ENCODE assay signal across 16 cellular contexts in genomic region chr2:66919286-66919685, GRCh38.
A peak's percentile ranks its signal among the peaks of the same experiment; 100 is the strongest.
DNase-seq lines count a peak whose midpoint lies in the region; ATAC-seq and TF ChIP-seq lines count a peak whose summit lies in the region.
"Had no signal": no experiment of that assay in that cellular context is flagged by ENCODE, and none has a peak within 500 bp of the region (broad histone marks: within the 10 kb centered on the region; RNA-seq: fewer than 3 reads in every experiment).

No MANE protein-coding gene starts in this region.

- DNase-seq in NCI-H524 (lab: John Stamatoyannopoulos, UW) (peak; percentile 5 to 46), NCI-H524 treated with DMSO at 0.1 percent for 48 hours (lab: John Stamatoyannopoulos, UW) (no peak), HT-29 (ENCODE audit: low spot score) (peak; percentile 4), body of pancreas (no peak), HEK293T (ENCODE audit: extremely low spot score) (no peak)
- no peak for DNase-seq in activated CD8-positive, alpha-beta memory T cell treated with anti-CD3 and anti-CD28 coated beads, Interleukin-2, amount 10 ng/mL, durations not matched to agents 7 days and 5 days
- DNase-seq: 8988T; ACHN; Calu3; CD4-positive, alpha-beta T cell; DMS 273 treated with DMSO at 0.1 percent for 48 hours; GOT3 had no signal

- intact Hi-C loops in body of pancreas (cut with DNase I) = no loop called here

- H3K27me3 ChIP-seq in body of pancreas = no peaks in the 10 kb centered on the region
- H3K27me3 ChIP-seq: BLaER1 treated with 17β-estradiol and CSF1 and Interleukin-3, amounts not matched to agents 10 nM and 100 nM had no signal

- peaks cover 12% of the 10 kb centered on the region for H3K4me1 ChIP-seq in body of pancreas
- H3K4me1 ChIP-seq: HAP-1 had no signal

- no peaks in the 10 kb centered on the region for H3K9me3 ChIP-seq in body of pancreas
- H3K9me3 ChIP-seq: BLaER1 treated with 17β-estradiol and CSF1 and Interleukin-3, amounts not matched to agents 10 nM and 100 nM; HAP-1 had no signal

- 7 to 9% methylated on average over 1 of the region's 1 CpG for WGBS in body of pancreas, 2 donors

- H3K4me3 ChIP-seq in body of pancreas = no peak overlapping the region
- H3K4me3 ChIP-seq: BLaER1 treated with 17β-estradiol and CSF1 and Interleukin-3, amounts not matched to agents 10 nM and 100 nM; GM12878; HAP-1 had no signal

- no peak overlapping the region for H3K27ac Mint-ChIP-seq in activated CD8-positive, alpha-beta memory T cell treated with anti-CD3 and anti-CD28 coated beads, Interleukin-2, amount 10 ng/mL, durations not matched to agents 7 days and 5 days
- H3K27ac Mint-ChIP-seq: CD4-positive, alpha-beta T cell had no signal

- POLR2A ChIA-PET in HEK293T (lab: Yijun Ruan, JAX) = no interaction called here

- no peak for TF ChIP-seq POLR2A in body of pancreas (IDR thresholded peaks at IDR 0.05)

- H3K27me3 Mint-ChIP-seq in activated CD8-positive, alpha-beta memory T cell treated with anti-CD3 and anti-CD28 coated beads, Interleukin-2, amount 10 ng/mL, durations not matched to agents 7 days and 5 days = no peaks in the 10 kb centered on the region
- H3K27me3 Mint-ChIP-seq: CD4-positive, alpha-beta T cell had no signal

- peaks cover 3% of the 10 kb centered on the region for H3K9me3 Mint-ChIP-seq in activated CD8-positive, alpha-beta memory T cell treated with anti-CD3 and anti-CD28 coated beads, Interleukin-2, amount 10 ng/mL, durations not matched to agents 7 days and 5 days (ENCODE audit: low read depth)

- ATAC-seq in body of pancreas (no peak), GM19467 (IDR thresholded peaks at IDR 0.05; ENCODE audit: unreplicated experiment) (no peak)
- ATAC-seq in activated CD8-positive, alpha-beta memory T cell treated with anti-CD3 and anti-CD28 coated beads, Interleukin-2, amount 10 ng/mL, durations not matched to agents 7 days and 5 days = no peak
- ATAC-seq: GM12878 had no signal

- H3K4me1 Mint-ChIP-seq in activated CD8-positive, alpha-beta memory T cell treated with anti-CD3 and anti-CD28 coated beads, Interleukin-2, amount 10 ng/mL, durations not matched to agents 7 days and 5 days = no peaks in the 10 kb centered on the region

- H3K4me3 Mint-ChIP-seq in activated CD8-positive, alpha-beta memory T cell treated with anti-CD3 and anti-CD28 coated beads, Interleukin-2, amount 10 ng/mL, durations not matched to agents 7 days and 5 days = no peak overlapping the region
- H3K4me3 Mint-ChIP-seq: CD4-positive, alpha-beta T cell had no signal

- CTCF ChIA-PET in HEK293T (lab: Yijun Ruan, JAX) = no interaction called here
- CTCF ChIA-PET in activated CD8-positive, alpha-beta memory T cell treated with anti-CD3 and anti-CD28 coated beads, Interleukin-2, amount 10 ng/mL, durations not matched to agents 7 days and 5 days (lab: Charles Lee) = no interaction called here

- H3K36me3 ChIP-seq in body of pancreas (replicated peaks in 1 of 2; ENCODE audit: insufficient read depth in 1 of 2, low read depth in 2 of 2) = no peaks in the 10 kb centered on the region
- H3K36me3 ChIP-seq: BLaER1 treated with 17β-estradiol and CSF1 and Interleukin-3, amounts not matched to agents 10 nM and 100 nM; HAP-1 had no signal

- H3K36me3 Mint-ChIP-seq in activated CD8-positive, alpha-beta memory T cell treated with anti-CD3 and anti-CD28 coated beads, Interleukin-2, amount 10 ng/mL, durations not matched to agents 7 days and 5 days = no peaks in the 10 kb centered on the region

- TF ChIP-seq CTCF in body of pancreas (IDR thresholded peaks at IDR 0.05) = peak in 4 of 7 experiments; percentile 9 to 28 (median 23)

- H3K27ac ChIP-seq in body of pancreas = no peak overlapping the region
- H3K27ac ChIP-seq: BLaER1 treated with 17β-estradiol and CSF1 and Interleukin-3, amounts not matched to agents 10 nM and 100 nM had no signal

TF ChIP-seq in HEK293T, 16 proteins besides CTCF, POLR2A, EP300 and RAD21:
- no peak for TF ChIP-seq SP1 (IDR thresholded peaks at IDR 0.05)
- no peak for TF ChIP-seq TARDBP (IDR thresholded peaks at IDR 0.05)
- TF ChIP-seq BHLHE40 (IDR thresholded peaks at IDR 0.05; ENCODE audit: borderline replicate concordance) = no peak

Comparison
In these comparisons a context has a peak if more than half of its experiments do, and no peak if none do; other contexts are left out.
1. DNase-seq: peak in NCI-H524 (2 of 2) and HT-29 (single experiment); none in NCI-H524 treated with DMSO at 0.1 percent for 48 hours (single experiment), body of pancreas (0 of 4), HEK293T (single experiment) and activated CD8-positive, alpha-beta memory T cell treated with anti-CD3 and anti-CD28 coated beads, Interleukin-2, amount 10 ng/mL, durations not matched to agents 7 days and 5 days (single experiment).